13 cellular contexts compared by ENCODE assay signal in the genomic region with DNA sequence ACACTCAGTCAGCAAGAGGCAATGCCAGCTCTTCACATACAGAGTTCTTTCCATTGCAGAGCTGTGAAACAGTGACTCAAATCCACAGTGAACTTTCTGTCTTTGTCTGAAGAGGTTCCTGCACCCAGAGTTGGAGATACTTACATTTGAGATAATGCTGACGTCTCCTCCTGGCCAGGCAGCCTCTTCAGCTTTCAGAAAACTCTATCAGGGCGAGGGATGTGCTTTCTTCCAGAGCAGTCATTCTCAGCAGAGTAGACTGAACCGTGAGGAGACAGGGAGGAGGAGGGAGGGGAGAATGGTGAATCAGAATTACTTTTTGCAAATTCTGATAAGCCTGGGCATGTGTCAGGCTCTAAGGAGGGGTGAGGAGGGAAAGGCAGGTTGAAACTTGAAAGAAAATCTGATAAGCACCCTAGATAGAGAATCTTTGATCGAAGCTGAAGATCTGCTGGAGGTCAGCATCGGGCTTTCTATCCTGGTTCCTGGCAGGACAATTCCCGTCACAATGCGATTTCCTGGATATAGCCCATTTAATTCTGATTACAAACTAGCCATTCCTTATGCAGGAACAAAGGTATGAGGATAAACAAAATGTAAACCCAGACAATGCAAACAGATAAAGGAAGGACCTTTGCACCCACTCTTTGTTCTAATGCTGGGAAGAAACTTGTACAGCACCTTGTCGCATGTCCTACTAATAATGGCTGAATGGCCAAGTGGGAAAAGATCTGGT. TPM values are rescaled to one million over a fixed set of nuclear protein-coding genes. Genes with fewer than 3 reads are reported as not detected.
DNase-seq lines count a peak whose midpoint lies in the region; ATAC-seq and TF ChIP-seq lines count a peak whose summit lies in the region.
"Had no signal": no experiment of that assay in that cellular context is flagged by ENCODE, and none has a peak within 500 bp of the region (broad histone marks: within the 10 kb centered on the region; RNA-seq: fewer than 3 reads in every experiment).

No MANE protein-coding gene starts in this region.

- H3K36me3 ChIP-seq in mammary epithelial cell (ENCODE audit: insufficient read depth, low read length) (no peaks in the 10 kb centered on the region), mesenchymal stem cell (ENCODE audit: control insufficient read depth in 1 of 2, insufficient read depth in 2 of 2, low read depth in 1 of 2, low read length in 2 of 2) (no peaks in the 10 kb centered on the region), body of pancreas (replicated peaks in 1 of 2; ENCODE audit: insufficient read depth in 1 of 2, low read depth in 2 of 2) (no peaks in the 10 kb centered on the region)

- intact Hi-C loops in mammary epithelial cell (cut with micrococcal nuclease): no loop called here
- intact Hi-C loops in body of pancreas (cut with DNase I): no loop called here

- ATAC-seq in GM18867 (IDR thresholded peaks at IDR 0.05; ENCODE audit: unreplicated experiment): no peak
- no peak for ATAC-seq in body of pancreas

- H2BK12ac ChIP-seq in mesenchymal stem cell (ENCODE audit: low read length in 2 of 2): no peak overlapping the region

- H2BK120ac ChIP-seq in mesenchymal stem cell (ENCODE audit: low read depth, low read length): no peak overlapping the region

- H2AFZ ChIP-seq in mammary epithelial cell (ENCODE audit: low read depth, low read length): peak overlapping the region; percentile 87
- H2AFZ ChIP-seq in mesenchymal stem cell (ENCODE audit: low read depth, low read length): no peak overlapping the region

- no peak overlapping the region for H2AK5ac ChIP-seq in mesenchymal stem cell (ENCODE audit: low read length, severe bottlenecking)

- no peak for TF ChIP-seq POLR2A in body of pancreas (IDR thresholded peaks at IDR 0.05)

- TF ChIP-seq CTCF in mammary epithelial cell (conservative IDR thresholded peaks at IDR 0.05 in 1 of 2, IDR thresholded peaks at IDR 0.05 in 1 of 2; ENCODE audit: extremely low read depth in 1 of 2, insufficient read depth in 1 of 2, low read depth in 1 of 2, low read length in 2 of 2): no peak
- no peak for TF ChIP-seq CTCF in body of pancreas (IDR thresholded peaks at IDR 0.05)

- in situ Hi-C loops in mammary epithelial cell (cut with MboI; ENCODE audit: low sequenced_read_pairs in 2 of 2): no loop called here

- H3K79me1 ChIP-seq in mesenchymal stem cell (replicated peaks; ENCODE audit: low read length, poor library complexity, severe bottlenecking): no peaks in the 10 kb centered on the region

- H3K27ac ChIP-seq in mammary epithelial cell (ENCODE audit: insufficient read depth, low read depth, low read length) (no peak overlapping the region), mesenchymal stem cell (ENCODE audit: low read length, poor library complexity, severe bottlenecking) (no peak overlapping the region), body of pancreas (no peak overlapping the region)

- no peak overlapping the region for H3K14ac ChIP-seq in mesenchymal stem cell (ENCODE audit: low read length in 2 of 2)

- H3K4me1 ChIP-seq in mammary epithelial cell (ENCODE audit: insufficient read depth, low read length) (peaks cover 20% of the 10 kb centered on the region), mesenchymal stem cell (ENCODE audit: control insufficient read depth, insufficient read depth, low read depth, low read length) (no peaks in the 10 kb centered on the region), body of pancreas (no peaks in the 10 kb centered on the region)

- no peak overlapping the region for H2BK5ac ChIP-seq in mesenchymal stem cell (ENCODE audit: low read depth, low read length, poor library complexity, severe bottlenecking)

- H3K4me3 ChIP-seq in mammary epithelial cell (replicated peaks in 1 of 3; ENCODE audit: insufficient read depth in 1 of 3, low read depth in 2 of 3, low read length in 3 of 3) (peak overlapping the region in 2 of 3 experiments; percentile 14 to 42), mesenchymal stem cell (ENCODE audit: insufficient read depth in 1 of 2, low read depth in 1 of 2, low read length in 2 of 2) (peak overlapping the region in 1 of 2 experiments; percentile 38), body of pancreas (no peak overlapping the region)

- no peak overlapping the region for H4K8ac ChIP-seq in mesenchymal stem cell (ENCODE audit: low read length)

- H4K20me1 ChIP-seq in mammary epithelial cell (ENCODE audit: insufficient read depth, low read length): no peaks in the 10 kb centered on the region

- H3K23ac ChIP-seq in mesenchymal stem cell (ENCODE audit: low read length in 2 of 2): no peak overlapping the region

- peak overlapping the region in 1 of 2 experiments; percentile 0 for H3K18ac ChIP-seq in mesenchymal stem cell (ENCODE audit: low read depth in 1 of 2, low read length in 2 of 2)

- DNase-seq in EH (ENCODE audit: low read depth) (peak; percentile 25), HT1080 (ENCODE audit: low read depth) (peak; percentile 15), mammary epithelial cell (peak; percentile 83), mesenchymal stem cell (peak; percentile 83), body of pancreas (no peak)
- DNase-seq in effector CD4-positive, alpha-beta T cell: no peak
- DNase-seq in activated CD4-positive, CD25-positive, alpha-beta regulatory T cell (lab: John Stamatoyannopoulos, UW): no peak
- DNase-seq: activated CD4-positive, alpha-beta T cell treated with anti-CD3 and anti-CD28 coated beads, Interleukin-2, amount 50 U/mL, for 48 hours; CD8-positive, alpha-beta memory T cell; effector CD8-positive, alpha-beta T cell; GOT3; hippocampal formation had no signal

- no peaks in the 10 kb centered on the region for H3K79me2 ChIP-seq in mammary epithelial cell (ENCODE audit: insufficient read depth, low read length)

- no peak overlapping the region for H4K91ac ChIP-seq in mesenchymal stem cell (ENCODE audit: low read length)

- H2BK15ac ChIP-seq in mesenchymal stem cell (ENCODE audit: low read depth, poor library complexity, severe bottlenecking): no peak overlapping the region

- H3K27me3 ChIP-seq in mammary epithelial cell (ENCODE audit: insufficient read depth, low read length): no peaks in the 10 kb centered on the region
- no peaks in the 10 kb centered on the region for H3K27me3 ChIP-seq in mesenchymal stem cell (ENCODE audit: control insufficient read depth in 1 of 2, insufficient read depth in 1 of 2, low read length in 2 of 2)
- no peaks in the 10 kb centered on the region for H3K27me3 ChIP-seq in body of pancreas

- BruUV-seq in mammary epithelial cell (replicated peaks; lab: Mats Ljungman, UMichigan): no TSS peak

- peak overlapping the region; percentile 21 for H3K9ac ChIP-seq in mammary epithelial cell (ENCODE audit: insufficient read depth, low read length)
- H3K9ac ChIP-seq in mesenchymal stem cell (ENCODE audit: low read length): peak overlapping the region; percentile 42

- CTCF ChIA-PET in mammary epithelial cell (lab: Charles Lee; ENCODE audit: low non-redundant PET): no interaction called here

- H3K4me2 ChIP-seq in mammary epithelial cell (ENCODE audit: insufficient read depth, low read depth, low read length) (peak overlapping the region; percentile 66), mesenchymal stem cell (ENCODE audit: low read length, poor library complexity, severe bottlenecking) (no peak overlapping the region)

- dilution Hi-C loops in mammary epithelial cell (cut with HindIII; ENCODE audit: low sequenced_read_pairs): no loop called here

- 48% methylated on average over 8 of the region's 8 CpGs for WGBS in mammary epithelial cell (ENCODE audit: low coverage, missing lambda C conversion rate)
- WGBS in mesenchymal stem cell: 62% methylated on average over 8 of the region's 8 CpGs
- 21 to 31% methylated on average over 8 of the region's 8 CpGs for WGBS in body of pancreas, 2 donors

- H3K4ac ChIP-seq in mesenchymal stem cell (ENCODE audit: low read depth in 1 of 2, low read length in 2 of 2): no peak overlapping the region

- H3K9me3 ChIP-seq in mammary epithelial cell (replicated peaks; ENCODE audit: insufficient read depth, low read length) (no peaks in the 10 kb centered on the region), mesenchymal stem cell (ENCODE audit: control insufficient read depth, low read length) (no peaks in the 10 kb centered on the region), body of pancreas (no peaks in the 10 kb centered on the region)

RNA-seq across cellular contexts. Expression of a gene that starts 18.9 kb away (rescaled TPM):
- total RNA-seq in HT1080 (2014; rRNA removed; shearing (Covaris generic)): 15.7 and 17.5 TPM in 2 replicates
- polyA plus RNA-seq in HT1080 (2015; cell fraction: cytosol; rRNA removed): 23.6 and 31.8 TPM in 2 replicates
- 118 and 137 TPM in 2 replicates for polyA plus RNA-seq in HT1080 (2015; cell fraction: nucleus; rRNA removed)
- 10 to 100 TPM in 1 of 2 donors, 1 to 10 TPM in 1; 8.0 to 21.3 TPM for total RNA-seq in mammary epithelial cell
- polyA plus RNA-seq in mammary epithelial cell: 3.7 TPM
- 13.8 TPM for polyA minus RNA-seq in mammary epithelial cell
- 276 TPM for polyA plus RNA-seq in mesenchymal stem cell (2013, experiment 1 of 2)
- 262 TPM for polyA plus RNA-seq in mesenchymal stem cell (2013, experiment 2 of 2)
- 10 to 100 TPM; 28.5 to 58.0 TPM for total RNA-seq in body of pancreas
- polyA plus RNA-seq: CD8-positive, alpha-beta memory T cell had no signal

RNA-seq across cellular contexts. Expression of a gene that starts 58.5 kb away (rescaled TPM):
- 6.1 and 6.4 TPM in 2 replicates for total RNA-seq in HT1080 (2014; rRNA removed; shearing (Covaris generic))
- 11.6 and 15.8 TPM in 2 replicates for polyA plus RNA-seq in HT1080 (2015; cell fraction: cytosol; rRNA removed)
- polyA plus RNA-seq in HT1080 (2015; cell fraction: nucleus; rRNA removed): 7.8 and 9.3 TPM in 2 replicates
- total RNA-seq in mammary epithelial cell (10 to 100 TPM; 10.2 to 24.7 TPM), body of pancreas (1 to 10 TPM; 3.3 to 3.9 TPM)
- 7.0 TPM for polyA plus RNA-seq in mammary epithelial cell
- polyA minus RNA-seq in mammary epithelial cell: 2.0 TPM
- 20.6 TPM for polyA plus RNA-seq in mesenchymal stem cell (2013, experiment 1 of 2)
- polyA plus RNA-seq in mesenchymal stem cell (2013, experiment 2 of 2): 20.8 TPM

Comparison
In these comparisons a context has a peak if more than half of its experiments do, and no peak if none do; other contexts are left out.
1. DNase-seq: peak in EH (single experiment), HT1080 (single experiment), mammary epithelial cell (single experiment) and mesenchymal stem cell (single experiment); none in effector CD4-positive, alpha-beta T cell (single experiment), activated CD4-positive, CD25-positive, alpha-beta regulatory T cell (0 of 4) and body of pancreas (0 of 4).
2. H3K4me3 ChIP-seq: peak in mammary epithelial cell (2 of 3); none in body of pancreas (0 of 2).